1 cellular context compared by ENCODE assay signal in the genomic region with DNA sequence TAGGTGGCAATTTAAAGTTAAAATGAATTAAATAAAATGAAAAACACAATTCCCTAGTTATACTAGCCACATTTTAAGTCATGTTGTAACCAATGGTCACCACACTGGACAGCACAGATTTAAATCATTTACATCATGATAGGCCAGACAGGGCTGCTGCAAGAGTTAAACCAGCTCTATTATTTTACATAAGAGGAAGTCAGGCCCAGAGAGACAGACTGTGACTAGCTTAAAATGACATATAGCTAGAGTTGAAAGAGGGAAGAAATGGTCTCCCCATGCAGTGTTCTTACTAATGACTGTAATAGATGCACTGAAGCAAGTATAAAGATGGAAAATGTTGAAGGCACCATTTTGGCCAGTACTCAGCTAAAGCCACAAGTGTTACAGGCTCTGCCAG.
TF ChIP-seq lines count a peak whose summit lies in the region.

No MANE protein-coding gene starts in this region.

TF ChIP-seq in GM12891, 5 proteins besides CTCF, POLR2A, EP300 and RAD21:
- TF ChIP-seq SPI1 (IDR thresholded peaks at IDR 0.05; ENCODE audit: low read depth, low read length), result peak; percentile 35; the same call in 1 of the 2 replicates
- TF ChIP-seq TAF1 (IDR thresholded peaks at IDR 0.05; ENCODE audit: low read depth, low read length), result no peak
